In the genomic region with DNA sequence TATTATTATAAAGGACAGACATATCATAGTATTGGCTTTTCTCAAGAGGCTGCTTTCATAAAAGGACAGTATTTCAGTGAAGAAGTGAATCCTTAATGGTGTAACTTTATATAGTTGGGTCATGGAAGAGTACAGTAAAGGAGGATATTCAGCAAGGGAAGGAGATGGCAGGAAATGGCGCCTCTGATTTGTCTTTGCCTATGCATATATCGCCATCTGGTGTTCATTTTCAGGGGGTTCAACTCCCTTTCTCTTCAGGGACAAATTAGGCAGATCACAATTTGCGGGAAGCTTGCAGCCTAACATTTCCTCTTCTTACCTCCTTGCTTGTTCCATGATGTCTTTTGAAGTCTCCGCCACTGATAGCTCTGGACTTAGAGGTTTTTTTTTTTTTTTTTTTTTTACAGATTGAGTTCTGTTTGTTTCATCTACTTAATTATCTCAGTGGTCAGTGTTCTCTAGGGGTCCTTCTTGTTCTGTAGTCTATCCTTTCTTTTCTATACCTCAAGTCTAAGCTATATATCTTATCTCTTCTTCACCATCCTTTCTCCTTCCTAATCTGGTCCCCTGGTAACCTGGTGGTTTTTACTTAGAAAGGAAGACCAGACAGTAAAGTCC, we compare ENCODE assay signal across 8 cellular contexts. TPM values are rescaled to one million over a fixed set of nuclear protein-coding genes. Genes with fewer than 3 reads are reported as not detected.
A peak's percentile ranks its signal among the peaks of the same experiment; 100 is the strongest.
DNase-seq lines count a peak whose midpoint lies in the region; ATAC-seq and TF ChIP-seq lines count a peak whose summit lies in the region.

No MANE protein-coding gene starts in this region.

- no peaks in the 10 kb centered on the region for H3K27me3 ChIP-seq in MG63

- TF ChIP-seq CTCF in AG09319 (IDR thresholded peaks at IDR 0.05; ENCODE audit: low read depth, low read length) (peak; percentile 75), GM13977 (IDR thresholded peaks at IDR 0.05; ENCODE audit: extremely low read depth, insufficient read depth, missing control alignments) (peak; percentile 81)

- ATAC-seq in left cardiac atrium (peak; percentile 90 to 91), HG03108 (IDR thresholded peaks at IDR 0.05; ENCODE audit: unreplicated experiment) (no peak)

- intact Hi-C loops in left cardiac atrium (cut with DNase I) = loop anchor here (2.0 kb wide), 2 partner anchors 218 to 224 kb away; a partner anchor contains a TSS

- no peaks in the 10 kb centered on the region for H3K36me3 ChIP-seq in MG63

- H3K4me3 ChIP-seq in MG63 = no peak overlapping the region

- peak; percentile 52 for DNase-seq in AG09319 (ENCODE audit: extremely low read depth, low read depth)
- peak; percentile 62 for DNase-seq in GM13977 (ENCODE audit: low spot score)
- peak; percentile 4 for DNase-seq in MG63
- peak; percentile 84 for DNase-seq in RKO (ENCODE audit: low spot score)
- DNase-seq in amygdala (lab: John Stamatoyannopoulos, UW) = peak in 34 of 56 donors; percentile 3 to 81 (median 27)
- no peak for DNase-seq in left cardiac atrium
- peak; percentile 40 for DNase-seq in pulmonary artery endothelial cell (ENCODE audit: low read depth, low spot score)

- no peaks in the 10 kb centered on the region for H3K9me3 ChIP-seq in MG63

- in situ Hi-C loops in GM13977 (cut with MboI; ENCODE audit: low pct_unique_long_range_greater_than_20kb, low sequenced_read_pairs, unreplicated experiment) = loop anchor here (5.0 kb wide), 1 partner anchor 225 kb away; no protein-coding TSS in a partner anchor

RNA-seq across cellular contexts. Expression of a gene that starts 21.8 kb away (rescaled TPM):
- 84.1 and 87.5 TPM in 2 replicates for total RNA-seq in MG63 (2014; rRNA removed; shearing (Covaris generic); ENCODE audit: low replicate concordance)
- total RNA-seq in left cardiac atrium (10 to 100 TPM; 21.6 to 31.0 TPM), pulmonary artery endothelial cell (114 and 143 TPM in 2 replicates)
